Comparison of ENCODE assay signal across 1 cellular context in genomic region chr2:212359425-212360067, GRCh38.
TF ChIP-seq lines count a peak whose summit lies in the region.

No MANE protein-coding gene starts in this region.

TF ChIP-seq in HepG2, 621 proteins besides CTCF, POLR2A, EP300 and RAD21 (continued from another document and continues in another):
- TF ChIP-seq, protein P1, sequence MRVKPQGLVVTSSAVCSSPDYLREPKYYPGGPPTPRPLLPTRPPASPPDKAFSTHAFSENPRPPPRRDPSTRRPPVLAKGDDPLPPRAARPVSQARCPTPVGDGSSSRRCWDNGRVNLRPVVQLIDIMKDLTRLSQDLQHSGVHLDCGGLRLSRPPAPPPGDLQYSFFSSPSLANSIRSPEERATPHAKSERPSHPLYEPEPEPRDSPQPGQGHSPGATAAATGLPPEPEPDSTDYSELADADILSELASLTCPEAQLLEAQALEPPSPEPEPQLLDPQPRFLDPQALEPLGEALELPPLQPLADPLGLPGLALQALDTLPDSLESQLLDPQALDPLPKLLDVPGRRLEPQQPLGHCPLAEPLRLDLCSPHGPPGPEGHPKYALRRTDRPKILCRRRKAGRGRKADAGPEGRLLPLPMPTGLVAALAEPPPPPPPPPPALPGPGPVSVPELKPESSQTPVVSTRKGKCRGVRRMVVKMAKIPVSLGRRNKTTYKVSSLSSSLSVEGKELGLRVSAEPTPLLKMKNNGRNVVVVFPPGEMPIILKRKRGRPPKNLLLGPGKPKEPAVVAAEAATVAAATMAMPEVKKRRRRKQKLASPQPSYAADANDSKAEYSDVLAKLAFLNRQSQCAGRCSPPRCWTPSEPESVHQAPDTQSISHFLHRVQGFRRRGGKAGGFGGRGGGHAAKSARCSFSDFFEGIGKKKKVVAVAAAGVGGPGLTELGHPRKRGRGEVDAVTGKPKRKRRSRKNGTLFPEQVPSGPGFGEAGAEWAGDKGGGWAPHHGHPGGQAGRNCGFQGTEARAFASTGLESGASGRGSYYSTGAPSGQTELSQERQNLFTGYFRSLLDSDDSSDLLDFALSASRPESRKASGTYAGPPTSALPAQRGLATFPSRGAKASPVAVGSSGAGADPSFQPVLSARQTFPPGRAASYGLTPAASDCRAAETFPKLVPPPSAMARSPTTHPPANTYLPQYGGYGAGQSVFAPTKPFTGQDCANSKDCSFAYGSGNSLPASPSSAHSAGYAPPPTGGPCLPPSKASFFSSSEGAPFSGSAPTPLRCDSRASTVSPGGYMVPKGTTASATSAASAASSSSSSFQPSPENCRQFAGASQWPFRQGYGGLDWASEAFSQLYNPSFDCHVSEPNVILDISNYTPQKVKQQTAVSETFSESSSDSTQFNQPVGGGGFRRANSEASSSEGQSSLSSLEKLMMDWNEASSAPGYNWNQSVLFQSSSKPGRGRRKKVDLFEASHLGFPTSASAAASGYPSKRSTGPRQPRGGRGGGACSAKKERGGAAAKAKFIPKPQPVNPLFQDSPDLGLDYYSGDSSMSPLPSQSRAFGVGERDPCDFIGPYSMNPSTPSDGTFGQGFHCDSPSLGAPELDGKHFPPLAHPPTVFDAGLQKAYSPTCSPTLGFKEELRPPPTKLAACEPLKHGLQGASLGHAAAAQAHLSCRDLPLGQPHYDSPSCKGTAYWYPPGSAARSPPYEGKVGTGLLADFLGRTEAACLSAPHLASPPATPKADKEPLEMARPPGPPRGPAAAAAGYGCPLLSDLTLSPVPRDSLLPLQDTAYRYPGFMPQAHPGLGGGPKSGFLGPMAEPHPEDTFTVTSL (CRISPR knock-in tag; IDR thresholded peaks at IDR 0.05; ENCODE audit: borderline replicate concordance), result 0 out of 2 replicates have a peak, but pooled peaks have one; percentile 19
- TF ChIP-seq, protein P2, sequence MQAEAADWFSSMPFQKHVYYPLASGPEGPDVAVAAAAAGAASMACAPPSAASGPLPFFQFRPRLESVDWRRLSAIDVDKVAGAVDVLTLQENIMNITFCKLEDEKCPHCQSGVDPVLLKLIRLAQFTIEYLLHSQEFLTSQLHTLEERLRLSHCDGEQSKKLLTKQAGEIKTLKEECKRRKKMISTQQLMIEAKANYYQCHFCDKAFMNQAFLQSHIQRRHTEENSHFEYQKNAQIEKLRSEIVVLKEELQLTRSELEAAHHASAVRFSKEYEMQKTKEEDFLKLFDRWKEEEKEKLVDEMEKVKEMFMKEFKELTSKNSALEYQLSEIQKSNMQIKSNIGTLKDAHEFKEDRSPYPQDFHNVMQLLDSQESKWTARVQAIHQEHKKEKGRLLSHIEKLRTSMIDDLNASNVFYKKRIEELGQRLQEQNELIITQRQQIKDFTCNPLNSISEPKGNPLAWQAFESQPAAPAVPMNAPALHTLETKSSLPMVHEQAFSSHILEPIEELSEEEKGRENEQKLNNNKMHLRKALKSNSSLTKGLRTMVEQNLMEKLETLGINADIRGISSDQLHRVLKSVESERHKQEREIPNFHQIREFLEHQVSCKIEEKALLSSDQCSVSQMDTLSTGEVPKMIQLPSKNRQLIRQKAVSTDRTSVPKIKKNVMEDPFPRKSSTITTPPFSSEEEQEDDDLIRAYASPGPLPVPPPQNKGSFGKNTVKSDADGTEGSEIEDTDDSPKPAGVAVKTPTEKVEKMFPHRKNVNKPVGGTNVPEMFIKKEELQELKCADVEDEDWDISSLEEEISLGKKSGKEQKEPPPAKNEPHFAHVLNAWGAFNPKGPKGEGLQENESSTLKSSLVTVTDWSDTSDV (CRISPR knock-in tag; IDR thresholded peaks at IDR 0.05), result no peak
- no peak for TF ChIP-seq ONECUT2 (CRISPR knock-in tag; IDR thresholded peaks at IDR 0.05)
- TF ChIP-seq TGIF2 (CRISPR knock-in tag; IDR thresholded peaks at IDR 0.05), result no peak
- TF ChIP-seq TBX2 (CRISPR knock-in tag; IDR thresholded peaks at IDR 0.05; ENCODE audit: borderline replicate concordance), result peak; percentile 65; the same call in 1 of the 2 replicates
- peak; percentile 86 for TF ChIP-seq SIX4 (CRISPR knock-in tag; IDR thresholded peaks at IDR 0.05)
- TF ChIP-seq, protein P3, sequence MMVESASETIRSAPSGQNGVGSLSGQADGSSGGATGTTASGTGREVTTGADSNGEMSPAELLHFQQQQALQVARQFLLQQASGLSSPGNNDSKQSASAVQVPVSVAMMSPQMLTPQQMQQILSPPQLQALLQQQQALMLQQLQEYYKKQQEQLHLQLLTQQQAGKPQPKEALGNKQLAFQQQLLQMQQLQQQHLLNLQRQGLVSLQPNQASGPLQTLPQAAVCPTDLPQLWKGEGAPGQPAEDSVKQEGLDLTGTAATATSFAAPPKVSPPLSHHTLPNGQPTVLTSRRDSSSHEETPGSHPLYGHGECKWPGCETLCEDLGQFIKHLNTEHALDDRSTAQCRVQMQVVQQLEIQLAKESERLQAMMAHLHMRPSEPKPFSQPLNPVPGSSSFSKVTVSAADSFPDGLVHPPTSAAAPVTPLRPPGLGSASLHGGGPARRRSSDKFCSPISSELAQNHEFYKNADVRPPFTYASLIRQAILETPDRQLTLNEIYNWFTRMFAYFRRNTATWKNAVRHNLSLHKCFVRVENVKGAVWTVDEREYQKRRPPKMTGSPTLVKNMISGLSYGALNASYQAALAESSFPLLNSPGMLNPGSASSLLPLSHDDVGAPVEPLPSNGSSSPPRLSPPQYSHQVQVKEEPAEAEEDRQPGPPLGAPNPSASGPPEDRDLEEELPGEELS (CRISPR knock-in tag; IDR thresholded peaks at IDR 0.05), result peak; percentile 94
- TF ChIP-seq DMTF1 (CRISPR knock-in tag; IDR thresholded peaks at IDR 0.05), result no peak
- no peak for TF ChIP-seq TOE1 (CRISPR knock-in tag; IDR thresholded peaks at IDR 0.05)
- no peak; the same call in 1 of the 2 replicates for TF ChIP-seq HMG20B (CRISPR knock-in tag; conservative IDR thresholded peaks at IDR 0.05)
- no peak for TF ChIP-seq ZNF101 (CRISPR knock-in tag; IDR thresholded peaks at IDR 0.05; ENCODE audit: borderline replicate concordance, low read depth)
- TF ChIP-seq MEF2D (CRISPR knock-in tag; IDR thresholded peaks at IDR 0.05), result no peak
- TF ChIP-seq, protein P4, sequence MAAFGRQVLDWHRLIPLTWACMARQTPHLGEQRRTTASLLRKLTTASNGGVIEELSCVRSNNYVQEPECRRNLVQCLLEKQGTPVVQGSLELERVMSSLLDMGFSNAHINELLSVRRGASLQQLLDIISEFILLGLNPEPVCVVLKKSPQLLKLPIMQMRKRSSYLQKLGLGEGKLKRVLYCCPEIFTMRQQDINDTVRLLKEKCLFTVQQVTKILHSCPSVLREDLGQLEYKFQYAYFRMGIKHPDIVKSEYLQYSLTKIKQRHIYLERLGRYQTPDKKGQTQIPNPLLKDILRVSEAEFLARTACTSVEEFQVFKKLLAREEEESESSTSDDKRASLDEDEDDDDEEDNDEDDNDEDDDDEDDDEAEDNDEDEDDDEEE (CRISPR knock-in tag; IDR thresholded peaks at IDR 0.05), result no peak
- TF ChIP-seq ZNF589 (CRISPR knock-in tag; conservative IDR thresholded peaks at IDR 0.05), result no peak
- TF ChIP-seq USF2 (IDR thresholded peaks at IDR 0.05; ENCODE audit: low read depth, low read length), result no peak
- no peak for TF ChIP-seq USF2 (CRISPR knock-in tag; IDR thresholded peaks at IDR 0.05; ENCODE audit: borderline replicate concordance)
- 0 out of 2 replicates have a peak, but pooled peaks have one; percentile 40 for TF ChIP-seq HOXD1 (CRISPR knock-in tag; IDR thresholded peaks at IDR 0.05)
- peak; percentile 83 for TF ChIP-seq TCF7 (IDR thresholded peaks at IDR 0.05; ENCODE audit: low read depth)
- no peak for TF ChIP-seq HOXA5 (CRISPR knock-in tag; IDR thresholded peaks at IDR 0.05)
- TF ChIP-seq, protein P5, sequence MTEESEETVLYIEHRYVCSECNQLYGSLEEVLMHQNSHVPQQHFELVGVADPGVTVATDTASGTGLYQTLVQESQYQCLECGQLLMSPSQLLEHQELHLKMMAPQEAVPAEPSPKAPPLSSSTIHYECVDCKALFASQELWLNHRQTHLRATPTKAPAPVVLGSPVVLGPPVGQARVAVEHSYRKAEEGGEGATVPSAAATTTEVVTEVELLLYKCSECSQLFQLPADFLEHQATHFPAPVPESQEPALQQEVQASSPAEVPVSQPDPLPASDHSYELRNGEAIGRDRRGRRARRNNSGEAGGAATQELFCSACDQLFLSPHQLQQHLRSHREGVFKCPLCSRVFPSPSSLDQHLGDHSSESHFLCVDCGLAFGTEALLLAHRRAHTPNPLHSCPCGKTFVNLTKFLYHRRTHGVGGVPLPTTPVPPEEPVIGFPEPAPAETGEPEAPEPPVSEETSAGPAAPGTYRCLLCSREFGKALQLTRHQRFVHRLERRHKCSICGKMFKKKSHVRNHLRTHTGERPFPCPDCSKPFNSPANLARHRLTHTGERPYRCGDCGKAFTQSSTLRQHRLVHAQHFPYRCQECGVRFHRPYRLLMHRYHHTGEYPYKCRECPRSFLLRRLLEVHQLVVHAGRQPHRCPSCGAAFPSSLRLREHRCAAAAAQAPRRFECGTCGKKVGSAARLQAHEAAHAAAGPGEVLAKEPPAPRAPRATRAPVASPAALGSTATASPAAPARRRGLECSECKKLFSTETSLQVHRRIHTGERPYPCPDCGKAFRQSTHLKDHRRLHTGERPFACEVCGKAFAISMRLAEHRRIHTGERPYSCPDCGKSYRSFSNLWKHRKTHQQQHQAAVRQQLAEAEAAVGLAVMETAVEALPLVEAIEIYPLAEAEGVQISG (CRISPR knock-in tag; IDR thresholded peaks at IDR 0.05), result no peak
- TF ChIP-seq TEAD3 (CRISPR knock-in tag; optimal IDR thresholded peaks at IDR 0.05; ENCODE audit: borderline replicate concordance), result peak; percentile 36
- no peak for TF ChIP-seq KIAA2018 (CRISPR knock-in tag; IDR thresholded peaks at IDR 0.05; ENCODE audit: borderline replicate concordance)
- no peak for TF ChIP-seq REL (CRISPR knock-in tag; conservative IDR thresholded peaks at IDR 0.05)
